In the genomic region with DNA sequence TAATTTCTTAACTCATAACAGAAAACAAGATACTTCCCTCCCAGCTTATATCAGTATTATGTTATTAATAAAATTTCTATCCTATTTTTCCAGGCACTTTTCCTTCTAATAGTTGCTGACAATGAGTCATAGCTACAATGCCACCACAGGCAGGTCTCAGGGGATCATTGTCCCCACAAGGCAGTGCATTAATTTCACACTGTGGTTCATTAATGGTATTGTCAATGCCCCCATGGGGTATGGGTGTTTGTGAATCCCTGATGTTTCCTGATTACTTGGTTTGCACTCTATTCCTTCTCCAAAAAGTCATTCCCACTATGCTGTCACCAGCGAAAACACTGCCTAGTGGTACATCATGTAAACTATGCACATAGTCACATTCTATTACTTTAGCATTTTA, we compare ENCODE assay signal across 17 cellular contexts.
"Had no signal": no experiment of that assay in that cellular context is flagged by ENCODE, and none has a peak within 500 bp of the region (broad histone marks: within the 10 kb centered on the region; RNA-seq: fewer than 3 reads in every experiment).

No MANE protein-coding gene starts in this region.

- H3K27ac Mint-ChIP-seq: nephron progenitor cell had no signal

- H3K4me3 ChIP-seq: colonic mucosa, hepatocyte, lung, smooth muscle cell had no signal

- H3K4me2 ChIP-seq: hepatocyte, smooth muscle cell had no signal

- H2AFZ ChIP-seq: hepatocyte had no signal

- H3K27ac ChIP-seq: colonic mucosa, foreskin keratinocyte, hepatocyte had no signal

- H3K4me3 Mint-ChIP-seq: naive thymus-derived CD4-positive, alpha-beta T cell; nephron progenitor cell had no signal

- DNase-seq: colonic mucosa; dermis blood vessel endothelial cell; erythroblast; foreskin keratinocyte; head of caudate nucleus; left colon; left ventricle myocardium superior; mesenchymal stem cell; naive thymus-derived CD4-positive, alpha-beta T cell; nephron progenitor cell; right cardiac atrium; stimulated activated CD4-positive, alpha-beta T cell treated with anti-CD3 and anti-CD28 coated beads, Interleukin-2, amount 100 ng/mL, for 48 hours; stimulated activated naive CD4-positive, alpha-beta T cell treated with Interleukin-2 at 50 U/mL for 16 hours; trophoblast cell had no signal

- H3K9me3 ChIP-seq: colonic mucosa had no signal

- H3K27me3 ChIP-seq: colonic mucosa, foreskin keratinocyte, hepatocyte had no signal

- H3K36me3 ChIP-seq: colonic mucosa had no signal

- H3K4me1 ChIP-seq: colonic mucosa had no signal

- H3K27me3 Mint-ChIP-seq: naive thymus-derived CD4-positive, alpha-beta T cell had no signal

- H3K4me1 Mint-ChIP-seq: nephron progenitor cell had no signal

- ATAC-seq: foreskin keratinocyte; left colon; left ventricle myocardium superior; naive thymus-derived CD4-positive, alpha-beta T cell; right cardiac atrium had no signal
